Comparison of ENCODE assay signal across 10 cellular contexts in genomic region chr4:73964862-73965611, GRCh38. TPM values are rescaled to one million over a fixed set of nuclear protein-coding genes. Genes with fewer than 3 reads are reported as not detected.
DNase-seq lines count a peak whose midpoint lies in the region; TF ChIP-seq lines count a peak whose summit lies in the region.
"Had no signal": no experiment of that assay in that cellular context is flagged by ENCODE, and none has a peak within 500 bp of the region (broad histone marks: within the 10 kb centered on the region; RNA-seq: fewer than 3 reads in every experiment).

No MANE protein-coding gene starts in this region.

- H3K27me3 Mint-ChIP-seq in endothelial cell (ENCODE audit: unreplicated experiment) = no peaks in the 10 kb centered on the region
- peaks cover 2% of the 10 kb centered on the region for H3K27me3 Mint-ChIP-seq in neural crest cell (ENCODE audit: low read depth)

- H3K4me3 Mint-ChIP-seq in endothelial cell (ENCODE audit: unreplicated experiment) (no peak overlapping the region), neural crest cell (no peak overlapping the region)

- no peaks in the 10 kb centered on the region for H3K9me2 ChIP-seq in MM.1S (replicated peaks; ENCODE audit: insufficient read depth, low read length)

- no peak overlapping the region for H2AFZ ChIP-seq in MM.1S (ENCODE audit: low read length)

- H3K27ac Mint-ChIP-seq in endothelial cell (ENCODE audit: unreplicated experiment) (no peak overlapping the region), neural crest cell (ENCODE audit: unreplicated experiment) (no peak overlapping the region)

- H3K9ac ChIP-seq in MM.1S (ENCODE audit: low read length) = no peak overlapping the region
- H3K9ac ChIP-seq: KMS-11 had no signal

- H4K20me1 ChIP-seq in MM.1S (ENCODE audit: insufficient read depth, low read length) = no peaks in the 10 kb centered on the region

- H3K4me1 Mint-ChIP-seq in endothelial cell (ENCODE audit: unreplicated experiment) = no peaks in the 10 kb centered on the region
- H3K4me1 Mint-ChIP-seq in neural crest cell = no peaks in the 10 kb centered on the region

- intact Hi-C loops in lower leg skin (cut with DNase I; ENCODE audit: low total_unique reads) = no loop called here

- H3K4me3 ChIP-seq in MM.1S (ENCODE audit: low read length) (no peak overlapping the region), tibial nerve (no peak overlapping the region), lower leg skin (ENCODE audit: low read depth, poor library complexity, severe bottlenecking) (no peak overlapping the region)

- no peak overlapping the region for H3K27ac ChIP-seq in MM.1S (ENCODE audit: low read length)
- no peak overlapping the region for H3K27ac ChIP-seq in tibial nerve
- H3K27ac ChIP-seq: KMS-11 had no signal

- H3K36me3 Mint-ChIP-seq in endothelial cell (ENCODE audit: low read depth, unreplicated experiment) (no peaks in the 10 kb centered on the region), neural crest cell (ENCODE audit: low read depth) (peaks cover 8% of the 10 kb centered on the region)

- H3K9me3 Mint-ChIP-seq in endothelial cell (ENCODE audit: unreplicated experiment) (no peaks in the 10 kb centered on the region), neural crest cell (peaks cover 14% of the 10 kb centered on the region)

- no peaks in the 10 kb centered on the region for H3K36me3 ChIP-seq in MM.1S (replicated peaks; ENCODE audit: insufficient read depth, low read length)
- H3K36me3 ChIP-seq in tibial nerve = no peaks in the 10 kb centered on the region

- H3K27me3 ChIP-seq in MM.1S (replicated peaks; ENCODE audit: insufficient read depth, low read length) (no peaks in the 10 kb centered on the region), tibial nerve (no peaks in the 10 kb centered on the region)

- no peak for TF ChIP-seq POLR2A in tibial nerve (IDR thresholded peaks at IDR 0.05)
- no peak for TF ChIP-seq POLR2A in lower leg skin (IDR thresholded peaks at IDR 0.05)

- no peaks in the 10 kb centered on the region for H3K79me2 ChIP-seq in MM.1S (ENCODE audit: low read length)

- H3K4me2 ChIP-seq in MM.1S (ENCODE audit: low read depth, low read length) = no peak overlapping the region
- H3K4me2 ChIP-seq: KMS-11 had no signal

- H3K4me1 ChIP-seq in MM.1S (ENCODE audit: low read length) (no peaks in the 10 kb centered on the region), tibial nerve (no peaks in the 10 kb centered on the region)

- H3K9me3 ChIP-seq in MM.1S (replicated peaks; ENCODE audit: insufficient read depth, low read length) (no peaks in the 10 kb centered on the region), tibial nerve (peaks cover 0 to 21% (median 0%) of the 10 kb centered on the region in 4 donors)

- DNase-seq in Daoy (ENCODE audit: low read depth) (peak; percentile 19), MM.1S (no peak), endothelial cell (ENCODE audit: low spot score) (peak; percentile 41), neural crest cell (ENCODE audit: low read depth, low spot score) (no peak), OCI-M1 (lab: John Stamatoyannopoulos, UW) (no peak), tibial nerve (ENCODE audit: low spot score in 2 of 2) (no peak), lower leg skin (ENCODE audit: low spot score in 2 of 2) (no peak)
- DNase-seq in activated CD8-positive, alpha-beta memory T cell treated with anti-CD3 and anti-CD28 coated beads, Interleukin-2, amount 50 U/mL, for 48 hours = no peak

- H3F3A ChIP-seq in MM.1S (ENCODE audit: insufficient read depth, low read length) = no peaks in the 10 kb centered on the region

- TF ChIP-seq CTCF in MM.1S (IDR thresholded peaks at IDR 0.05; ENCODE audit: low read length) = 0 out of 2 replicates have a peak, but pooled peaks have one; percentile 6
- peak; percentile 42 for TF ChIP-seq CTCF in endothelial cell (IDR thresholded peaks at IDR 0.05; ENCODE audit: unreplicated experiment)
- peak; percentile 40 for TF ChIP-seq CTCF in neural crest cell (conservative IDR thresholded peaks at IDR 0.05)
- TF ChIP-seq CTCF in tibial nerve (IDR thresholded peaks at IDR 0.05) = no peak
- no peak for TF ChIP-seq CTCF in lower leg skin (IDR thresholded peaks at IDR 0.05)

- WGBS in tibial nerve, 2 donors = 48 to 51% methylated on average over 7 of the region's 7 CpGs
- 43 to 55% methylated on average over 7 of the region's 7 CpGs for WGBS in lower leg skin, 2 donors

- TF ChIP-seq EP300 in tibial nerve (IDR thresholded peaks at IDR 0.05) = no peak

RNA-seq across cellular contexts. Expression of gene PF4, which starts 16.8 kb away (rescaled TPM):
- not detected in 2 replicates for total RNA-seq in Daoy (2014; rRNA removed; shearing (Covaris generic))
- total RNA-seq in endothelial cell (ENCODE audit: unreplicated experiment) (11.6 TPM), neural crest cell (not detected in 2 replicates), tibial nerve (1 to 10 TPM in 1 of 4 donors, not detected in 3; 5.4 TPM), lower leg skin (not detected)
- total RNA-seq: myocyte had no signal

RNA-seq across cellular contexts. Expression of gene PPBP, which starts 23.0 kb away (rescaled TPM):
- not detected in 2 replicates for total RNA-seq in Daoy (2014; rRNA removed; shearing (Covaris generic))
- total RNA-seq in endothelial cell (ENCODE audit: unreplicated experiment) (not detected), neural crest cell (not detected in 2 replicates), tibial nerve (1 to 10 TPM in 2 of 4 donors, not detected in 2; 1.7 to 6.0 TPM), lower leg skin (1 to 10 TPM in 1 of 4 donors, not detected in 3; 1.9 TPM)
- total RNA-seq: myocyte had no signal

RNA-seq across cellular contexts. Expression of gene CXCL5, which starts 33.4 kb away (rescaled TPM):
- total RNA-seq in Daoy (2014; rRNA removed; shearing (Covaris generic)) = 0.77 TPM in 1 of 2 replicates, not detected in the other
- 3.4 TPM for total RNA-seq in endothelial cell (ENCODE audit: unreplicated experiment)
- 0.28 and 0.45 TPM in 2 replicates for total RNA-seq in neural crest cell
- under 1 TPM in 1 of 4 donors, not detected in 3; 0.22 TPM for total RNA-seq in tibial nerve
- total RNA-seq in lower leg skin = not detected
- total RNA-seq: myocyte had no signal

Comparison
In these comparisons a context has a peak if more than half of its experiments do, and no peak if none do; other contexts are left out.
1. DNase-seq: peak in Daoy (single experiment) and endothelial cell (single experiment); none in MM.1S (single experiment), neural crest cell (single experiment), OCI-M1 (single experiment), tibial nerve (0 of 2), lower leg skin (0 of 2) and activated CD8-positive, alpha-beta memory T cell treated with anti-CD3 and anti-CD28 coated beads, Interleukin-2, amount 50 U/mL, for 48 hours (single experiment).
2. CTCF ChIP-seq: peak in MM.1S (single experiment), endothelial cell (single experiment) and neural crest cell (single experiment); none in tibial nerve (0 of 5) and lower leg skin (0 of 3).